18 cellular contexts compared by ENCODE assay signal in genomic region chr21:40049959-40050290, GRCh38.
DNase-seq lines count a peak whose midpoint lies in the region; ATAC-seq and TF ChIP-seq lines count a peak whose summit lies in the region.
"Had no signal": no experiment of that assay in that cellular context is flagged by ENCODE, and none has a peak within 500 bp of the region (broad histone marks: within the 10 kb centered on the region; RNA-seq: fewer than 3 reads in every experiment).

No MANE protein-coding gene starts in this region.

- H3K9me3 ChIP-seq in gastroesophageal sphincter (no peaks in the 10 kb centered on the region), thoracic aorta (no peaks in the 10 kb centered on the region)
- H3K9me3 ChIP-seq: lower lobe of right lung, right lobe of liver, SJSA1, tibial nerve had no signal

- no peak overlapping the region for H3K4me3 ChIP-seq in gastroesophageal sphincter
- no peak overlapping the region for H3K4me3 ChIP-seq in thoracic aorta
- H3K4me3 ChIP-seq: lower lobe of right lung, right lobe of liver, SJSA1, tibial nerve had no signal

- POLR2A ChIA-PET in HEK293T (lab: Yijun Ruan, JAX), result no interaction called here

- peak in 2 of 4 experiments; percentile 16 to 19 for TF ChIP-seq CTCF in gastroesophageal sphincter (IDR thresholded peaks at IDR 0.05)
- no peak for TF ChIP-seq CTCF in thoracic aorta (IDR thresholded peaks at IDR 0.05)

- peak; percentile 53 for DNase-seq in DMS53 (lab: John Stamatoyannopoulos, UW)
- DNase-seq in DMS53 treated with DMSO at 0.1 percent for 48 hours (lab: John Stamatoyannopoulos, UW; ENCODE audit: unreplicated experiment), result no peak
- DNase-seq in NCI-H69 (lab: John Stamatoyannopoulos, UW), result peak; percentile 88
- DNase-seq in thoracic aorta (ENCODE audit: low spot score), result no peak
- no peak for DNase-seq in HEK293T (ENCODE audit: extremely low spot score)
- DNase-seq in cortex of kidney (lab: John Stamatoyannopoulos, UW), result no peak
- DNase-seq: 8988T; activated gamma-delta T cell treated with Interleukin-2 at 50 U/mL for 16 hours; effector CD4-positive, alpha-beta T cell; lower lobe of right lung; NCI-H82; right lobe of liver; T-helper 17 cell had no signal

- H3K27ac ChIP-seq in gastroesophageal sphincter (peak overlapping the region; percentile 82 to 97 (median 88)), thoracic aorta (peak overlapping the region; percentile 71 to 94)
- H3K27ac ChIP-seq: lower lobe of right lung, right lobe of liver, SJSA1, tibial nerve had no signal

- WGBS in gastroesophageal sphincter (ENCODE audit: low coverage in 1 of 2), 2 donors, result 52 to 67% methylated on average over 3 to 6 of the region's 6 CpGs

- H3K27me3 ChIP-seq in gastroesophageal sphincter (no peaks in the 10 kb centered on the region), thoracic aorta (replicated peaks; ENCODE audit: insufficient read depth) (no peaks in the 10 kb centered on the region)
- H3K27me3 ChIP-seq: right lobe of liver, SJSA1, tibial nerve had no signal

- H3K4me1 ChIP-seq in gastroesophageal sphincter (peaks cover 17 to 83% (median 21%) of the 10 kb centered on the region in 3 donors), thoracic aorta (ENCODE audit: control insufficient read depth in 1 of 2, low read depth in 2 of 2) (peaks cover 41 to 80% of the 10 kb centered on the region in 2 donors)
- H3K4me1 ChIP-seq: right lobe of liver, SJSA1 had no signal

- ATAC-seq in gastroesophageal sphincter (no peak), thoracic aorta (ENCODE audit: insufficient number of reproducible peaks, low FRiP score, low read depth) (no peak), HG02610 (IDR thresholded peaks at IDR 0.05; ENCODE audit: unreplicated experiment) (no peak)
- ATAC-seq: lower lobe of right lung; right lobe of liver; stimulated activated memory B cell treated with anti-CD40 and anti-IgM and Interleukin-4, amounts not matched to agents 10 μg/mL and 1 μg/mL and 100 μg/mL, for 72 hours; T-helper 17 cell had no signal

- TF ChIP-seq EP300 in gastroesophageal sphincter (IDR thresholded peaks at IDR 0.05), result no peak

- CTCF ChIA-PET in HEK293T (lab: Yijun Ruan, JAX), result no interaction called here

- H3K36me3 ChIP-seq in gastroesophageal sphincter (no peaks in the 10 kb centered on the region), thoracic aorta (no peaks in the 10 kb centered on the region)
- H3K36me3 ChIP-seq: lower lobe of right lung, right lobe of liver, SJSA1, tibial nerve had no signal

- TF ChIP-seq POLR2A in gastroesophageal sphincter (IDR thresholded peaks at IDR 0.05), result no peak

TF ChIP-seq in HEK293T, 16 proteins besides CTCF, POLR2A, EP300 and RAD21:
- no peak for TF ChIP-seq NFRKB (IDR thresholded peaks at IDR 0.05)
- TF ChIP-seq BHLHE40 (IDR thresholded peaks at IDR 0.05; ENCODE audit: borderline replicate concordance), result no peak
- TF ChIP-seq ELF4 (IDR thresholded peaks at IDR 0.05), result no peak
- TF ChIP-seq FOXM1 (IDR thresholded peaks at IDR 0.05; ENCODE audit: borderline replicate concordance), result no peak
- no peak for TF ChIP-seq LEF1 (IDR thresholded peaks at IDR 0.05; ENCODE audit: borderline replicate concordance)
- TF ChIP-seq L3MBTL2 (conservative IDR thresholded peaks at IDR 0.05), result no peak
- no peak for TF ChIP-seq FOXK2 (IDR thresholded peaks at IDR 0.05)
- TF ChIP-seq SUZ12 (IDR thresholded peaks at IDR 0.05), result no peak
- TF ChIP-seq TARDBP (IDR thresholded peaks at IDR 0.05), result no peak
- TF ChIP-seq ZNF384 (IDR thresholded peaks at IDR 0.05), result no peak
- no peak for TF ChIP-seq FOXA1 (IDR thresholded peaks at IDR 0.05)
- TF ChIP-seq HDGF (IDR thresholded peaks at IDR 0.05; ENCODE audit: borderline replicate concordance), result no peak
- no peak for TF ChIP-seq CTBP1 (IDR thresholded peaks at IDR 0.05; ENCODE audit: borderline replicate concordance)
- TF ChIP-seq SP1 (IDR thresholded peaks at IDR 0.05), result no peak
- TF ChIP-seq PKNOX1 (IDR thresholded peaks at IDR 0.05), result no peak
- TF ChIP-seq ARNT (IDR thresholded peaks at IDR 0.05), result no peak

Comparison
In these comparisons a context has a peak if more than half of its experiments do, and no peak if none do; other contexts are left out.
1. DNase-seq: peak in DMS53 (single experiment) and NCI-H69 (single experiment); none in DMS53 treated with DMSO at 0.1 percent for 48 hours (single experiment), thoracic aorta (single experiment), HEK293T (single experiment) and cortex of kidney (single experiment).